19 cellular contexts compared by ENCODE assay signal in genomic region chr17:19285218-19285900, GRCh38. TPM values are rescaled to one million over a fixed set of nuclear protein-coding genes. Genes with fewer than 3 reads are reported as not detected.
A peak's percentile ranks its signal among the peaks of the same experiment; 100 is the strongest.
DNase-seq lines count a peak whose midpoint lies in the region; ATAC-seq and TF ChIP-seq lines count a peak whose summit lies in the region.
"Had no signal": no experiment of that assay in that cellular context is flagged by ENCODE, and none has a peak within 500 bp of the region (broad histone marks: within the 10 kb centered on the region; RNA-seq: fewer than 3 reads in every experiment).

No MANE protein-coding gene starts in this region.

- H3K4me1 ChIP-seq in cardiac muscle cell (ENCODE audit: low read depth) (peaks cover 25% of the 10 kb centered on the region), esophagus muscularis mucosa (peaks cover 57 to 85% (median 84%) of the 10 kb centered on the region in 4 donors)

- H3K27ac ChIP-seq in cardiac muscle cell (peak overlapping the region; percentile 74), angular gyrus (ENCODE audit: low read depth, low read length) (peak overlapping the region; percentile 62), esophagus muscularis mucosa (replicated peaks in 1 of 4) (peak overlapping the region in 3 of 4 donors; percentile 1 to 71 (median 58)), temporal lobe (ENCODE audit: low read depth, low read length) (peak overlapping the region; percentile 67)

- H3K27me3 ChIP-seq in cardiac muscle cell (no peaks in the 10 kb centered on the region), esophagus muscularis mucosa (no peaks in the 10 kb centered on the region)
- H3K27me3 ChIP-seq: right atrium auricular region, transverse colon had no signal

- no peak overlapping the region for H3K4me3 ChIP-seq in cardiac muscle cell
- no peak overlapping the region for H3K4me3 ChIP-seq in esophagus muscularis mucosa
- H3K4me3 ChIP-seq: right atrium auricular region, transverse colon had no signal

- no peak for DNase-seq in cardiac muscle cell (ENCODE audit: low read depth in 1 of 2, low spot score in 1 of 2)
- DNase-seq in left cardiac atrium: no peak
- DNase-seq in esophagus muscularis mucosa (ENCODE audit: extremely low spot score): no peak
- DNase-seq in NCI-H446 treated with DMSO at 0.1 percent for 48 hours (lab: John Stamatoyannopoulos, UW): no peak
- no peak for DNase-seq in GM10266 (ENCODE audit: extremely low spot score)
- no peak for DNase-seq in H4 (ENCODE audit: low spot score)
- DNase-seq: activated CD4-positive, alpha-beta T cell treated with anti-CD3 and anti-CD28 coated beads, Interleukin-2, amount 50 U/mL, for 48 hours; activated T-cell treated with anti-CD3 and anti-CD28 coated beads, Interleukin-2, amount 50 U/mL, for 4 hours; CD8-positive, alpha-beta T cell; left colon; midbrain; NCI-H1930; RPMI8226; stimulated activated CD4-positive, alpha-beta T cell treated with anti-CD3 and anti-CD28 coated beads, Interleukin-15, amount 100 ng/mL, for 24 hours; stimulated activated naive B cell treated with anti-CD40 and anti-IgM and Interleukin-4, amounts not matched to agents 10 μg/mL and 1 μg/mL and 100 μg/mL, for 72 hours; transverse colon had no signal

- intact Hi-C loops in left cardiac atrium (cut with DNase I): no loop called here
- intact Hi-C loops in esophagus muscularis mucosa (cut with DNase I): no loop called here

- H3K9me3 ChIP-seq in cardiac muscle cell (ENCODE audit: low read depth) (no peaks in the 10 kb centered on the region), esophagus muscularis mucosa (no peaks in the 10 kb centered on the region)
- H3K9me3 ChIP-seq: right atrium auricular region, transverse colon had no signal

- no peak for TF ChIP-seq POLR2A in esophagus muscularis mucosa (IDR thresholded peaks at IDR 0.05; ENCODE audit: low read depth)

- no peak for TF ChIP-seq EP300 in esophagus muscularis mucosa (IDR thresholded peaks at IDR 0.05)

- H3K36me3 ChIP-seq in cardiac muscle cell: no peaks in the 10 kb centered on the region
- H3K36me3 ChIP-seq in esophagus muscularis mucosa: peaks cover 0 to 16% (median 13%) of the 10 kb centered on the region in 4 donors

- no peak for ATAC-seq in left cardiac atrium
- ATAC-seq: CD8-positive, alpha-beta T cell; left colon had no signal

- 89% methylated on average over 12 of the region's 21 CpGs for WGBS in esophagus muscularis mucosa

- TF ChIP-seq CTCF in cardiac muscle cell (IDR thresholded peaks at IDR 0.05; ENCODE audit: low read depth, low read length): no peak
- TF ChIP-seq CTCF in esophagus muscularis mucosa (IDR thresholded peaks at IDR 0.05): no peak
- no peak for TF ChIP-seq CTCF in GM10266 (IDR thresholded peaks at IDR 0.05; ENCODE audit: control insufficient read depth, insufficient read depth, low read depth, missing control alignments)

RNA-seq across cellular contexts. Expression of gene EPN2, which starts 48.2 kb away (rescaled TPM):
- total RNA-seq in cardiac muscle cell (32.5 and 43.5 TPM in 2 replicates), left cardiac atrium (10 to 100 TPM; 74.1 to 82.2 TPM), esophagus muscularis mucosa (10 to 100 TPM; 26.5 to 49.2 (median 38.9) TPM), temporal lobe (44.7 TPM)
- 45.5 and 75.9 TPM in 2 replicates for polyA plus RNA-seq in cardiac muscle cell
- total RNA-seq in H4 (2014; rRNA removed; shearing (Covaris generic)): 10.0 and 27.5 TPM in 2 replicates
